In the genomic region with DNA sequence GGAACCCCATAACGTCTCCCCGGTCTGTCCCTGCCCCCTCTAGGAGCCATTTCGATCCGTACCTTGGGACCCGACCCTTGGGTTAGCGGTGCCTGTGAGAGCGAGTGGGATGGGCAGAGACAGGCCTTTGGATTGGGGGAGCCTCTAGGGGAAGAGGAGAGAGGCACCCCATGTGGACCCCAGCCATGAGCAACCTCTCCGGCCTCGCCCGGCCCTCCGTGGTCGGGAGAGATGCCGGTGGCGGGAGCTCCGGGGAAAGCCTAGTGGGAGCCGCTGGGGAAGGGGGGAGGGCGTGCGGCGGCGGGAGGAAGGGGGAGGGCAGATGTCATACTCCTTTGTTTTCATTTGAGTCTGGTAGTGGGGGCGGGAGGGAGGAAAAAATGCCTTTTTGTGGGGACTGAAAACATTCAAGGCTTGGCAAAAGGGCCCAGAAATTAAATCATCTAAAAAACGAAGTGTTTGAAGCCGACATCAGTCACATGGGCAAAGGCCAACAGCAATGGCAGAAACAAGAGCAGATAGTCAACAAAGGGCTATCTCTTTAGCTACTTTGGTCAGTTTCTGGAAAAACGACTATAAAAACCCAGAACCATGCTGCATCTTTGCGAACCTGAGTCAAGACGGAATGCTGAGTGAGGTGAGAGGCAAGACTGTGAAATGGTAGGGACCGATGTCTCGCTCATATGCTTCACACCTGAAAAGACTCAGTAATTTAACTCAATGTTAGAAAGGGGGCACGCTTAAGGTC, we compare ENCODE assay signal across 8 cellular contexts. TPM values are rescaled to one million over a fixed set of nuclear protein-coding genes. Genes with fewer than 3 reads are reported as not detected.
DNase-seq lines count a peak whose midpoint lies in the region; ATAC-seq lines count a peak whose summit lies in the region.

No MANE protein-coding gene starts in this region.

- peak overlapping the region; percentile 88 for H3K27ac Mint-ChIP-seq in activated naive CD8-positive, alpha-beta T cell treated with anti-CD3 and anti-CD28 coated beads for 36 hours

- H3K4me1 Mint-ChIP-seq in activated naive CD8-positive, alpha-beta T cell treated with anti-CD3 and anti-CD28 coated beads for 36 hours: peaks cover 29% of the 10 kb centered on the region

- peak; percentile 66 for DNase-seq in COLO668 (lab: John Stamatoyannopoulos, UW; ENCODE audit: unreplicated experiment)
- DNase-seq in GM19240 (ENCODE audit: insufficient read length, low spot score): peak; percentile 29
- peak; percentile 38 for DNase-seq in NCI-H774 (lab: John Stamatoyannopoulos, UW)
- no peak for DNase-seq in activated naive CD8-positive, alpha-beta T cell treated with anti-CD3 and anti-CD28 coated beads for 36 hours
- DNase-seq in glomerular visceral epithelial cell (ENCODE audit: extremely low spot score): peak; percentile 64
- DNase-seq in occipital lobe (lab: John Stamatoyannopoulos, UW): peak; percentile 83
- no peak for DNase-seq in RPMI8226

- no peaks in the 10 kb centered on the region for H3K9me3 Mint-ChIP-seq in activated naive CD8-positive, alpha-beta T cell treated with anti-CD3 and anti-CD28 coated beads for 36 hours

- peak overlapping the region; percentile 93 for H3K4me3 Mint-ChIP-seq in activated naive CD8-positive, alpha-beta T cell treated with anti-CD3 and anti-CD28 coated beads for 36 hours

- peaks cover 29% of the 10 kb centered on the region for H3K36me3 Mint-ChIP-seq in activated naive CD8-positive, alpha-beta T cell treated with anti-CD3 and anti-CD28 coated beads for 36 hours

- no peaks in the 10 kb centered on the region for H3K27me3 Mint-ChIP-seq in activated naive CD8-positive, alpha-beta T cell treated with anti-CD3 and anti-CD28 coated beads for 36 hours

- ATAC-seq in HG03432 (IDR thresholded peaks at IDR 0.05; ENCODE audit: unreplicated experiment): peak; percentile 64

RNA-seq across cellular contexts. Expression of gene PTBP2, which starts 0.8 kb away (rescaled TPM):
- total RNA-seq in activated naive CD8-positive, alpha-beta T cell treated with anti-CD3 and anti-CD28 coated beads for 36 hours: 10 to 100 TPM; 10.9 to 12.0 TPM
- 420 TPM for total RNA-seq in occipital lobe

Comparison
In these comparisons a context has a peak if more than half of its experiments do, and no peak if none do; other contexts are left out.
1. DNase-seq: peak in COLO668 (single experiment), GM19240 (single experiment), NCI-H774 (single experiment), glomerular visceral epithelial cell (single experiment) and occipital lobe (single experiment); none in activated naive CD8-positive, alpha-beta T cell treated with anti-CD3 and anti-CD28 coated beads for 36 hours (single experiment) and RPMI8226 (single experiment).
2. RNA of gene PTBP2, which starts 0.8 kb away (total RNA-seq): 420 TPM in occipital lobe (single experiment); 10.9 to 12.0 TPM in activated naive CD8-positive, alpha-beta T cell treated with anti-CD3 and anti-CD28 coated beads for 36 hours; every median in the first group is over 10 times any median in the second.